Comparison of ENCODE assay signal across 20 cellular contexts in the genomic region with DNA sequence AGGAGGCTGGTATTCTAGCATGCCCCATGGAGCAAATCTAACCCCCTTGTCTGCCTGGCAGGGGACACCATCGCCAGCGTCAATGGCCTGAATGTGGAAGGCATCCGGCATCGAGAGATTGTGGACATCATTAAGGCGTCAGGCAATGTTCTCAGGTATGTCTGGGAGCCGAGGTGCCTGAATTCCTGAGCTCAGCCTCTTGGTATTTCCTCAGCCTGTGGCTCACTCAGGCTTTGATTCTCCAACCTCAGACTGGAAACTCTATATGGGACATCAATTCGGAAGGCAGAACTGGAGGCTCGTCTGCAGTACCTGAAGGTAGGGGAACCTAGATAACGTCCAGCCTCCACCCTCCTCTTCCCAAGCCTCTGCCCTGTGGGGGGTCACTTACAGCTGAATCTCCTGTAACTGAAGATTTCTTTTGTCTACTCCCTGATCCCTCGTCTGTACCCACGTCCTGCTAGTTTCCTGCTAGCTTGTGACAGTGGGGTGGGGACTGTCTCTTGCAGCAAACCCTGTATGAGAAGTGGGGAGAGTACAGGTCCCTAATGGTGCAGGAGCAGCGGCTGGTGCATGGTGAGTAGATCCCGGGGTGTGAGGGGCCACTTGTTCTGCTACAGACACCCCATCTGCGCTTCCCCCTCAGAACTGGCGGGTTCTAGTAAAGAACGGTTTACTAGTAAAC.
"Had no signal": no experiment of that assay in that cellular context is flagged by ENCODE, and none has a peak within 500 bp of the region (broad histone marks: within the 10 kb centered on the region; RNA-seq: fewer than 3 reads in every experiment).

No MANE protein-coding gene starts in this region.

- H3K27ac ChIP-seq: esophagus squamous epithelium, left ventricle myocardium inferior, psoas muscle, spleen, upper lobe of left lung had no signal

- DNase-seq: activated CD4-positive, alpha-beta T cell treated with anti-CD3 and anti-CD28 coated beads for 1 hour; activated CD4-positive, alpha-beta T cell treated with anti-CD3 and anti-CD28 coated beads, Interleukin-2, amount 50 U/mL, for 48 hours; activated CD8-positive, alpha-beta memory T cell treated with anti-CD3 and anti-CD28 coated beads, Interleukin-2, amount 10 ng/mL, durations not matched to agents 7 days and 5 days; activated effector memory CD4-positive, alpha-beta T cell treated with Interleukin-2 at 50 U/mL for 16 hours; activated T-cell treated with anti-CD3 and anti-CD28 coated beads, Interleukin-2, amount 50 U/mL, for 24 hours; esophagus squamous epithelium; foreskin fibroblast; glutamatergic neuron; left ventricle myocardium inferior; mesenchymal stem cell; occipital lobe; spleen; stimulated activated naive CD4-positive, alpha-beta T cell; substantia nigra had no signal

- H3K4me3 Mint-ChIP-seq: activated CD8-positive, alpha-beta memory T cell treated with anti-CD3 and anti-CD28 coated beads, Interleukin-2, amount 10 ng/mL, durations not matched to agents 7 days and 5 days; activated naive CD4-positive, alpha-beta T cell treated with anti-CD3 and anti-CD28 coated beads, Interleukin-2, amount 50 U/mL, for 24 hours; activated T-cell treated with anti-CD3 and anti-CD28 coated beads, Interleukin-2, amount 50 U/mL, for 24 hours; T-helper 2 cell treated with Interferon-gamma antibody and Interleukin-4, amounts not matched to agents 5 μg/mL and 100 μg/mL, for 36 hours had no signal

- H3K4me1 ChIP-seq: psoas muscle had no signal

- H3K27me3 Mint-ChIP-seq: activated naive CD4-positive, alpha-beta T cell treated with anti-CD3 and anti-CD28 coated beads, Interleukin-2, amount 50 U/mL, for 24 hours; activated T-cell treated with anti-CD3 and anti-CD28 coated beads, Interleukin-2, amount 50 U/mL, for 24 hours had no signal

- H3K4me1 Mint-ChIP-seq: activated CD8-positive, alpha-beta memory T cell treated with anti-CD3 and anti-CD28 coated beads, Interleukin-2, amount 10 ng/mL, durations not matched to agents 7 days and 5 days had no signal

- H3K36me3 Mint-ChIP-seq: activated CD8-positive, alpha-beta memory T cell treated with anti-CD3 and anti-CD28 coated beads, Interleukin-2, amount 10 ng/mL, durations not matched to agents 7 days and 5 days had no signal

- H3K27ac Mint-ChIP-seq: activated CD8-positive, alpha-beta memory T cell treated with anti-CD3 and anti-CD28 coated beads, Interleukin-2, amount 10 ng/mL, durations not matched to agents 7 days and 5 days; activated naive CD4-positive, alpha-beta T cell treated with anti-CD3 and anti-CD28 coated beads, Interleukin-2, amount 50 U/mL, for 24 hours; activated T-cell treated with anti-CD3 and anti-CD28 coated beads, Interleukin-2, amount 50 U/mL, for 24 hours; T-helper 2 cell treated with Interferon-gamma antibody and Interleukin-4, amounts not matched to agents 5 μg/mL and 100 μg/mL, for 36 hours had no signal

- FAIRE-seq: keratinocyte had no signal

- H3K9me3 ChIP-seq: esophagus squamous epithelium, left ventricle myocardium inferior, psoas muscle, spleen, upper lobe of left lung had no signal

- H3K4me3 ChIP-seq: esophagus squamous epithelium, left ventricle myocardium inferior, psoas muscle, spleen, upper lobe of left lung had no signal

- ATAC-seq: activated CD8-positive, alpha-beta memory T cell treated with anti-CD3 and anti-CD28 coated beads, Interleukin-2, amount 10 ng/mL, durations not matched to agents 7 days and 5 days; psoas muscle; sciatic nerve had no signal

- H3K27me3 ChIP-seq: esophagus squamous epithelium, spleen, upper lobe of left lung had no signal

- H3K9me3 Mint-ChIP-seq: activated naive CD4-positive, alpha-beta T cell treated with anti-CD3 and anti-CD28 coated beads, Interleukin-2, amount 50 U/mL, for 24 hours; activated T-cell treated with anti-CD3 and anti-CD28 coated beads, Interleukin-2, amount 50 U/mL, for 24 hours; T-helper 2 cell treated with Interferon-gamma antibody and Interleukin-4, amounts not matched to agents 5 μg/mL and 100 μg/mL, for 36 hours had no signal
